Comparison of ENCODE assay signal across 19 cellular contexts in the genomic region with DNA sequence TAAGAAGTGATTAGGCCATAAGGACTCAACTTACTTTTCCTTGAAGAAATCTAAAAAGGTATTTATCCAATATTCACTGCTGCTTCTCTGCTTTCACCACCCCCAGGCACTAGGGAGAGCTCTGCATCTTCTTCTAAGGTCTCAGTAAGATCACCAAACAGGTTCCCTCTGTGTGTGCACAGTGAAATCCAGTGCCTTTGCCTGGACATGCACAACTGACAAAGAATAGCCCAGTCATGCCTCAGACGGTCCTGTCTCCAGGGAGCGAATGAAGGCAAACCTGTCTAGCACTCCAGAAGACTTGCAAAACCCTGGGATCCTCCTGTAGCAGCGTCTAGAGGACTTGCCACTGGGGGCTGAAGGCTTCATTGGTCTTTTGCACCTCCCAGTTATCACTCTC.
DNase-seq lines count a peak whose midpoint lies in the region; ATAC-seq and TF ChIP-seq lines count a peak whose summit lies in the region.
"Had no signal": no experiment of that assay in that cellular context is flagged by ENCODE, and none has a peak within 500 bp of the region (broad histone marks: within the 10 kb centered on the region; RNA-seq: fewer than 3 reads in every experiment).

No MANE protein-coding gene starts in this region.

- no peak overlapping the region for H3K14ac ChIP-seq in neuronal stem cell (ENCODE audit: low read length)

- no peaks in the 10 kb centered on the region for H3K27me3 ChIP-seq in neuronal stem cell (ENCODE audit: control insufficient read depth in 3 of 3, insufficient read depth in 3 of 3, low read depth in 1 of 3, low read length in 3 of 3)
- H3K27me3 ChIP-seq: BLaER1 had no signal

- no CpG with 5 or more reads among the region's 3 CpGs for WGBS in neuronal stem cell (ENCODE audit: extremely low coverage in 2 of 2, insufficient read length in 2 of 2, insufficient replicate concordance in 1 of 2), 2 donors

- ATAC-seq in HG03280 (IDR thresholded peaks at IDR 0.05; ENCODE audit: unreplicated experiment): no peak
- ATAC-seq: left cardiac atrium; natural killer cell; right cardiac atrium; stimulated activated memory B cell treated with anti-CD40 and anti-IgM and Interleukin-4, amounts not matched to agents 10 μg/mL and 1 μg/mL and 100 μg/mL, for 72 hours had no signal

- H3K36me3 Mint-ChIP-seq in immature natural killer cell: no peaks in the 10 kb centered on the region
- H3K36me3 Mint-ChIP-seq: natural killer cell; stimulated activated memory B cell treated with anti-CD40 and anti-IgM and Interleukin-4, amounts not matched to agents 10 μg/mL and 1 μg/mL and 100 μg/mL, for 72 hours had no signal

- H3K4me1 ChIP-seq in neuronal stem cell (ENCODE audit: control insufficient read depth in 2 of 2, insufficient read depth in 1 of 2, low read depth in 1 of 2, low read length in 2 of 2): peaks cover 0 to 1% of the 10 kb centered on the region in 2 donors

- H3K9ac ChIP-seq in neuronal stem cell (ENCODE audit: low read depth, low read length, poor library complexity): no peak overlapping the region
- H3K9ac ChIP-seq: BLaER1 had no signal

- H2BK12ac ChIP-seq in neuronal stem cell (ENCODE audit: low read length): no peak overlapping the region

- DNase-seq in GM10248 (ENCODE audit: extremely low spot score) (no peak), NCI-H2107 treated with DMSO at 0.1 percent for 48 hours (lab: John Stamatoyannopoulos, UW; ENCODE audit: unreplicated experiment) (peak; percentile 69), astrocyte of the hippocampus (ENCODE audit: low read depth, low spot score) (peak; percentile 2), neuronal stem cell (ENCODE audit: low spot score) (no peak), dedifferentiated amniotic fluid mesenchymal stem cell (ENCODE audit: extremely low spot score) (no peak), substantia nigra (lab: John Stamatoyannopoulos, UW) (no peak), immature natural killer cell (no peak)
- DNase-seq: activated CD8-positive, alpha-beta memory T cell treated with anti-CD3 and anti-CD28 coated beads for 24 hours; activated gamma-delta T cell; GF-D8; left cardiac atrium; natural killer cell; NCI-H1092 treated with DMSO at 0.1 percent for 48 hours; right cardiac atrium; stimulated activated CD4-positive, alpha-beta T cell treated with anti-CD3 and anti-CD28 coated beads, Interleukin-4, amount 100 ng/mL, for 24 hours had no signal

- H4K91ac ChIP-seq in neuronal stem cell (ENCODE audit: low read depth, low read length, poor library complexity): no peak overlapping the region

- no peak overlapping the region for H3K4me3 Mint-ChIP-seq in immature natural killer cell
- H3K4me3 Mint-ChIP-seq: natural killer cell; stimulated activated memory B cell treated with anti-CD40 and anti-IgM and Interleukin-4, amounts not matched to agents 10 μg/mL and 1 μg/mL and 100 μg/mL, for 72 hours; T-helper 1 cell treated with Interleukin-12 subunit alpha and Interleukin-12 subunit beta and Interleukin-4 antibody, amounts not matched to agents 30 μg/mL and 1 μg/mL, for 36 hours had no signal

- H3K27me3 Mint-ChIP-seq in immature natural killer cell (ENCODE audit: low read depth in 3 of 3): peaks cover 0 to 4% (median 3%) of the 10 kb centered on the region in 3 donors
- H3K27me3 Mint-ChIP-seq: stimulated activated memory B cell treated with anti-CD40 and anti-IgM and Interleukin-4, amounts not matched to agents 10 μg/mL and 1 μg/mL and 100 μg/mL, for 72 hours had no signal

- H2BK15ac ChIP-seq in neuronal stem cell (ENCODE audit: low read length): no peak overlapping the region

- CTCF ChIA-PET in GM10248 (lab: Yijun Ruan, JAX): no interaction called here

- no peak overlapping the region for H3K23ac ChIP-seq in neuronal stem cell (ENCODE audit: low read depth, low read length, poor library complexity)

- no peaks in the 10 kb centered on the region for H3K36me3 ChIP-seq in neuronal stem cell (replicated peaks in 1 of 2; ENCODE audit: control insufficient read depth in 2 of 2, insufficient read depth in 2 of 2, low read length in 2 of 2)
- H3K36me3 ChIP-seq: BLaER1 had no signal

- H2BK5ac ChIP-seq in neuronal stem cell (ENCODE audit: low read length): no peak overlapping the region

- no peaks in the 10 kb centered on the region for H3K79me1 ChIP-seq in neuronal stem cell (ENCODE audit: low read depth, low read length)

- H4K8ac ChIP-seq in neuronal stem cell (ENCODE audit: low read depth, low read length): no peak overlapping the region

- H3K27ac ChIP-seq in neuronal stem cell (replicated peaks; ENCODE audit: low read length) (no peak overlapping the region), substantia nigra (ENCODE audit: low read depth, low read length, poor library complexity, severe bottlenecking) (no peak overlapping the region)
- H3K27ac ChIP-seq: BLaER1 had no signal

- TF ChIP-seq CTCF in GM10248 (IDR thresholded peaks at IDR 0.05; ENCODE audit: control extremely low read depth, extremely low read depth, low read depth, missing control alignments): peak; percentile 4

- no peaks in the 10 kb centered on the region for H3K4me1 Mint-ChIP-seq in immature natural killer cell
- H3K4me1 Mint-ChIP-seq: natural killer cell; stimulated activated memory B cell treated with anti-CD40 and anti-IgM and Interleukin-4, amounts not matched to agents 10 μg/mL and 1 μg/mL and 100 μg/mL, for 72 hours had no signal

- no peak overlapping the region for H3K4me2 ChIP-seq in neuronal stem cell (ENCODE audit: insufficient read depth, low read length, poor library complexity, severe bottlenecking)
- H3K4me2 ChIP-seq: BLaER1 had no signal

- H2AK5ac ChIP-seq in neuronal stem cell (ENCODE audit: low read depth, low read length): no peak overlapping the region

- H3K9me3 Mint-ChIP-seq in immature natural killer cell: peaks cover 9 to 39% (median 18%) of the 10 kb centered on the region in 6 donors

- H2AFZ ChIP-seq in neuronal stem cell (ENCODE audit: low read length): peak overlapping the region; percentile 49

- H2BK120ac ChIP-seq in neuronal stem cell (ENCODE audit: low read depth, low read length): no peak overlapping the region

- no peak overlapping the region for H3K4me3 ChIP-seq in neuronal stem cell (ENCODE audit: low read length in 2 of 2)
- H3K4me3 ChIP-seq: BLaER1 had no signal

- H3K9me3 ChIP-seq in neuronal stem cell (replicated peaks in 1 of 2; ENCODE audit: control insufficient read depth in 2 of 2, insufficient read depth in 1 of 2, low read depth in 1 of 2, low read length in 2 of 2): no peaks in the 10 kb centered on the region
- H3K9me3 ChIP-seq: BLaER1 had no signal

- POLR2A ChIA-PET in GM10248 (lab: Yijun Ruan, JAX): no interaction called here

- no peak overlapping the region for H3K4ac ChIP-seq in neuronal stem cell (ENCODE audit: low read length)

- no peak overlapping the region for H3K18ac ChIP-seq in neuronal stem cell (ENCODE audit: low read length)

- no peak overlapping the region for H3K27ac Mint-ChIP-seq in immature natural killer cell
- H3K27ac Mint-ChIP-seq: natural killer cell; stimulated activated memory B cell treated with anti-CD40 and anti-IgM and Interleukin-4, amounts not matched to agents 10 μg/mL and 1 μg/mL and 100 μg/mL, for 72 hours; T-helper 1 cell treated with Interleukin-12 subunit alpha and Interleukin-12 subunit beta and Interleukin-4 antibody, amounts not matched to agents 30 μg/mL and 1 μg/mL, for 36 hours had no signal

Comparison
In these comparisons a context has a peak if more than half of its experiments do, and no peak if none do; other contexts are left out.
1. DNase-seq: peak in NCI-H2107 treated with DMSO at 0.1 percent for 48 hours (single experiment) and astrocyte of the hippocampus (single experiment); none in GM10248 (single experiment), neuronal stem cell (single experiment), dedifferentiated amniotic fluid mesenchymal stem cell (single experiment), substantia nigra (0 of 49) and immature natural killer cell (0 of 3).